ENCODE assay signal across 10 cellular contexts in the genomic region with DNA sequence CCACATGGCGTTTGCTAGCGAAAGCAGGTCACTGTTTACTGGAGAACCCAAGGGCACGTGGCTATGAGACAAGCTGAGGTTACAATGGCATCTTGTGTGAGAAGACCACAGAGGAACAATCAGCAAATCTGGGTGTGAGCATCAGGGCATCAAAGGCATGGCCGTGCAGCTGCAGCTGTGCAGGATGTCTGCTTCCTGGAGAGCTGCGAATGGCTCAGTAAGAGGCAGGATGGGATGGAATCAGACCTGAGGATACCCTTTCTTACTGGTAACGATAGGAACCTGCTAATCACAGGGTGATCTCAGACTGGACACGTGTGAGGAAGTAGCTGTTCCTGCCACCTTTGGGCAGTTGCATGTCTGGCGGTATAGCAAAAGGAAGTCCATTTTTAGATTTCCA.
DNase-seq lines count a peak whose midpoint lies in the region; ATAC-seq lines count a peak whose summit lies in the region.
"Had no signal": no experiment of that assay in that cellular context is flagged by ENCODE, and none has a peak within 500 bp of the region (broad histone marks: within the 10 kb centered on the region; RNA-seq: fewer than 3 reads in every experiment).

No MANE protein-coding gene starts in this region.

- H3K27me3 Mint-ChIP-seq in activated naive CD4-positive, alpha-beta T cell treated with anti-CD3 and anti-CD28 coated beads, Interleukin-2, amount 10 ng/mL, durations not matched to agents 7 days and 5 days: no peaks in the 10 kb centered on the region

- CTCF ChIA-PET in activated naive CD4-positive, alpha-beta T cell treated with anti-CD3 and anti-CD28 coated beads, Interleukin-2, amount 10 ng/mL, durations not matched to agents 7 days and 5 days (lab: Charles Lee): interaction anchor here (0.8 to 9.8 kb wide), 8 partner anchors 8 to 167 kb away, joined by 3 to 89 read pairs (median 3); no protein-coding TSS in a partner anchor

- H3K27ac ChIP-seq in substantia nigra (ENCODE audit: low read depth, low read length, poor library complexity, severe bottlenecking): peak overlapping the region; percentile 79

- peaks cover 19% of the 10 kb centered on the region for H3K4me1 Mint-ChIP-seq in activated naive CD4-positive, alpha-beta T cell treated with anti-CD3 and anti-CD28 coated beads, Interleukin-2, amount 10 ng/mL, durations not matched to agents 7 days and 5 days

- intact Hi-C loops in head of caudate nucleus (cut with DNase I): no loop called here

- ATAC-seq in GM21786 (IDR thresholded peaks at IDR 0.05; ENCODE audit: unreplicated experiment): no peak
- ATAC-seq in HG03135 (IDR thresholded peaks at IDR 0.05; ENCODE audit: unreplicated experiment): no peak

- no peak overlapping the region for H3K27ac Mint-ChIP-seq in activated naive CD4-positive, alpha-beta T cell treated with anti-CD3 and anti-CD28 coated beads, Interleukin-2, amount 10 ng/mL, durations not matched to agents 7 days and 5 days

- peaks cover 12% of the 10 kb centered on the region for H3K36me3 Mint-ChIP-seq in activated naive CD4-positive, alpha-beta T cell treated with anti-CD3 and anti-CD28 coated beads, Interleukin-2, amount 10 ng/mL, durations not matched to agents 7 days and 5 days

- DNase-seq in activated naive CD4-positive, alpha-beta T cell treated with anti-CD3 and anti-CD28 coated beads, Interleukin-2, amount 10 ng/mL, durations not matched to agents 7 days and 5 days: peak; percentile 48
- DNase-seq in activated naive CD4-positive, alpha-beta T cell treated with anti-CD3 and anti-CD28 coated beads, Interleukin-2, amount 50 U/mL, for 16 hours: no peak
- DNase-seq in SW480 (ENCODE audit: low spot score): peak; percentile 94
- DNase-seq in head of caudate nucleus: peak; percentile 31 to 93 (median 76)
- peak in 41 of 49 donors; percentile 19 to 87 (median 53) for DNase-seq in substantia nigra (lab: John Stamatoyannopoulos, UW)
- DNase-seq in kidney glomerular epithelial cell (lab: John Stamatoyannopoulos, UW): no peak
- DNase-seq: cerebellar nuclear complex, NCI-H446 treated with DMSO at 0.1 percent for 48 hours had no signal

- no peak overlapping the region for H3K4me3 Mint-ChIP-seq in activated naive CD4-positive, alpha-beta T cell treated with anti-CD3 and anti-CD28 coated beads, Interleukin-2, amount 10 ng/mL, durations not matched to agents 7 days and 5 days

- no peaks in the 10 kb centered on the region for H3K9me3 Mint-ChIP-seq in activated naive CD4-positive, alpha-beta T cell treated with anti-CD3 and anti-CD28 coated beads, Interleukin-2, amount 10 ng/mL, durations not matched to agents 7 days and 5 days

Comparison
In these comparisons a context has a peak if more than half of its experiments do, and no peak if none do; other contexts are left out.
1. DNase-seq: peak in activated naive CD4-positive, alpha-beta T cell treated with anti-CD3 and anti-CD28 coated beads, Interleukin-2, amount 10 ng/mL, durations not matched to agents 7 days and 5 days (single experiment), SW480 (single experiment), head of caudate nucleus (42 of 42) and substantia nigra (41 of 49); none in activated naive CD4-positive, alpha-beta T cell treated with anti-CD3 and anti-CD28 coated beads, Interleukin-2, amount 50 U/mL, for 16 hours (single experiment) and kidney glomerular epithelial cell (single experiment).